10 cellular contexts compared by ENCODE assay signal in the genomic region with DNA sequence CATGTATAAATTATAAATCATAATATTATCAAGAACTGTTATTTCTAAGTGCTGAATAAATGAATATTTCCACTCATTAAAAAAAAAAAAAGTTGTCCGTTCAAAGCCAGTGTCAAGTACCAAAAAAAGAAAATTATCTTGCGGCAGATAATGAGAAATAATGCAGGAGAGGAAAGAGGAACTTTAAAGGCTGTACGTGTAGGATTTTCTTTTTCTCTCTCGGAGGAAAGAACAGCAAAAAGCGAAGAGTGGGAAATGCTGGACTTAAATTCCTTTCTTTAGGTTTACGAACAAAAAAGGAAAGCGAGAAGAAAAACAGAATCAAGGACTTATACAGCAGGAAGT. TPM values are rescaled to one million over a fixed set of nuclear protein-coding genes. Genes with fewer than 3 reads are reported as not detected.
A peak's percentile ranks its signal among the peaks of the same experiment; 100 is the strongest.
DNase-seq lines count a peak whose midpoint lies in the region; ATAC-seq and TF ChIP-seq lines count a peak whose summit lies in the region.
"Had no signal": no experiment of that assay in that cellular context is flagged by ENCODE, and none has a peak within 500 bp of the region (broad histone marks: within the 10 kb centered on the region; RNA-seq: fewer than 3 reads in every experiment).

No MANE protein-coding gene starts in this region.

- H3K4me1 ChIP-seq in thoracic aorta (ENCODE audit: control insufficient read depth in 1 of 2, low read depth in 2 of 2), result peaks cover 0 to 7% of the 10 kb centered on the region in 2 donors

- peak overlapping the region; percentile 86 for H3K4me3 Mint-ChIP-seq in activated CD4-positive, alpha-beta T cell treated with anti-CD3 and anti-CD28 coated beads, Interleukin-2, amount 10 ng/mL, durations not matched to agents 7 days and 5 days
- peak overlapping the region; percentile 81 for H3K4me3 Mint-ChIP-seq in activated naive CD8-positive, alpha-beta T cell treated with anti-CD3 and anti-CD28 coated beads, Interleukin-2, amount 50 U/mL, for 24 hours

- no peak for TF ChIP-seq CTCF in thoracic aorta (IDR thresholded peaks at IDR 0.05)

- H3K27me3 ChIP-seq in layer of hippocampus (ENCODE audit: control insufficient read depth, insufficient read depth, low read length) (no peaks in the 10 kb centered on the region), thoracic aorta (replicated peaks; ENCODE audit: insufficient read depth) (no peaks in the 10 kb centered on the region)

- no peak for DNase-seq in activated CD4-positive, alpha-beta T cell treated with anti-CD3 and anti-CD28 coated beads, Interleukin-2, amount 10 ng/mL, durations not matched to agents 7 days and 5 days
- no peak for DNase-seq in activated CD4-positive, alpha-beta T cell treated with anti-CD3 and anti-CD28 coated beads, Interleukin-2, amount 50 U/mL, for 1 hour
- no peak for DNase-seq in activated naive CD8-positive, alpha-beta T cell treated with anti-CD3 and anti-CD28 coated beads, Interleukin-2, amount 50 U/mL, for 24 hours
- DNase-seq in thoracic aorta (ENCODE audit: low spot score) (no peak), NCI-H446 treated with DMSO at 0.1 percent for 48 hours (lab: John Stamatoyannopoulos, UW) (no peak), dermis blood vessel endothelial cell (no peak)
- no peak for DNase-seq in stimulated activated CD4-positive, alpha-beta T cell treated with anti-CD3 and anti-CD28 coated beads, Interleukin-4, amount 100 ng/mL, for 24 hours

- peak overlapping the region; percentile 93 for H3K27ac Mint-ChIP-seq in activated CD4-positive, alpha-beta T cell treated with anti-CD3 and anti-CD28 coated beads, Interleukin-2, amount 10 ng/mL, durations not matched to agents 7 days and 5 days
- peak overlapping the region; percentile 84 for H3K27ac Mint-ChIP-seq in activated naive CD8-positive, alpha-beta T cell treated with anti-CD3 and anti-CD28 coated beads, Interleukin-2, amount 50 U/mL, for 24 hours

- H3K36me3 ChIP-seq in thoracic aorta, result no peaks in the 10 kb centered on the region

- ATAC-seq in activated naive CD8-positive, alpha-beta T cell treated with anti-CD3 and anti-CD28 coated beads, Interleukin-2, amount 50 U/mL, for 24 hours, result no peak
- no peak for ATAC-seq in thoracic aorta (ENCODE audit: insufficient number of reproducible peaks, low FRiP score, low read depth)

- H3K27me3 Mint-ChIP-seq in activated CD4-positive, alpha-beta T cell treated with anti-CD3 and anti-CD28 coated beads, Interleukin-2, amount 10 ng/mL, durations not matched to agents 7 days and 5 days, result no peaks in the 10 kb centered on the region
- H3K27me3 Mint-ChIP-seq in activated naive CD8-positive, alpha-beta T cell treated with anti-CD3 and anti-CD28 coated beads, Interleukin-2, amount 50 U/mL, for 24 hours, result no peaks in the 10 kb centered on the region

- H3K36me3 Mint-ChIP-seq in activated CD4-positive, alpha-beta T cell treated with anti-CD3 and anti-CD28 coated beads, Interleukin-2, amount 10 ng/mL, durations not matched to agents 7 days and 5 days (ENCODE audit: low read depth), result peaks cover 11% of the 10 kb centered on the region
- peaks cover 1% of the 10 kb centered on the region for H3K36me3 Mint-ChIP-seq in activated naive CD8-positive, alpha-beta T cell treated with anti-CD3 and anti-CD28 coated beads, Interleukin-2, amount 50 U/mL, for 24 hours (ENCODE audit: low read depth)

- peaks cover 18% of the 10 kb centered on the region for H3K4me1 Mint-ChIP-seq in activated CD4-positive, alpha-beta T cell treated with anti-CD3 and anti-CD28 coated beads, Interleukin-2, amount 10 ng/mL, durations not matched to agents 7 days and 5 days
- peaks cover 9% of the 10 kb centered on the region for H3K4me1 Mint-ChIP-seq in activated naive CD8-positive, alpha-beta T cell treated with anti-CD3 and anti-CD28 coated beads, Interleukin-2, amount 50 U/mL, for 24 hours

- peaks cover 4% of the 10 kb centered on the region for H3K9me3 Mint-ChIP-seq in activated CD4-positive, alpha-beta T cell treated with anti-CD3 and anti-CD28 coated beads, Interleukin-2, amount 10 ng/mL, durations not matched to agents 7 days and 5 days
- H3K9me3 Mint-ChIP-seq in activated naive CD8-positive, alpha-beta T cell treated with anti-CD3 and anti-CD28 coated beads, Interleukin-2, amount 50 U/mL, for 24 hours, result no peaks in the 10 kb centered on the region

- H3K9me3 ChIP-seq in thoracic aorta, result no peaks in the 10 kb centered on the region

- CTCF ChIA-PET in activated CD4-positive, alpha-beta T cell treated with anti-CD3 and anti-CD28 coated beads, Interleukin-2, amount 10 ng/mL, durations not matched to agents 7 days and 5 days (lab: Charles Lee), result interaction anchor here (0.8 to 2.2 kb wide), 57 partner anchors 8 to 952 kb away, joined by 3 to 25 read pairs (median 4); partner anchors contain the start of genes PICALM and TMEM126A

- POLR2A ChIA-PET in activated CD4-positive, alpha-beta T cell treated with anti-CD3 and anti-CD28 coated beads, Interleukin-2, amount 10 ng/mL, durations not matched to agents 7 days and 5 days (lab: Charles Lee), result interaction anchor here (0.6 kb wide), 1 partner anchor 154 kb away, joined by 9 read pairs; no protein-coding TSS in a partner anchor

- peak overlapping the region; percentile 72 for H3K4me3 ChIP-seq in thoracic aorta

- H3K27ac ChIP-seq in layer of hippocampus (ENCODE audit: low read depth, low read length) (peak overlapping the region; percentile 78), thoracic aorta (peak overlapping the region; percentile 64 to 67)

RNA-seq across cellular contexts. Expression of gene CCDC83, which starts 1.0 kb away (rescaled TPM):
- total RNA-seq in activated CD4-positive, alpha-beta T cell treated with anti-CD3 and anti-CD28 coated beads, Interleukin-2, amount 10 ng/mL, durations not matched to agents 7 days and 5 days, result not detected
- total RNA-seq in thoracic aorta (not detected), dermis blood vessel endothelial cell (not detected in 2 replicates)
- total RNA-seq: Daoy, myocyte had no signal

RNA-seq across cellular contexts. Expression of gene SYTL2, which starts 43.2 kb away (rescaled TPM):
- total RNA-seq in activated CD4-positive, alpha-beta T cell treated with anti-CD3 and anti-CD28 coated beads, Interleukin-2, amount 10 ng/mL, durations not matched to agents 7 days and 5 days, result 10 to 100 TPM; 43.5 to 45.6 TPM
- total RNA-seq in thoracic aorta (10 to 100 TPM; 27.8 to 36.0 TPM), dermis blood vessel endothelial cell (1.7 and 2.0 TPM in 2 replicates)
